In genomic region chr2:224952942-224953657, GRCh38 we compare ENCODE assay signal across 8 cellular contexts.
DNase-seq lines count a peak whose midpoint lies in the region; ATAC-seq and TF ChIP-seq lines count a peak whose summit lies in the region.

No MANE protein-coding gene starts in this region.

- H3K79me2 ChIP-seq in smooth muscle cell (ENCODE audit: low read depth), result no peaks in the 10 kb centered on the region

- H3K4me3 Mint-ChIP-seq in activated CD4-positive, alpha-beta T cell treated with anti-CD3 and anti-CD28 coated beads, Interleukin-2, amount 10 ng/mL, durations not matched to agents 24 days and 14 days, result peak overlapping the region; percentile 66
- peak overlapping the region; percentile 30 for H3K4me3 Mint-ChIP-seq in stimulated activated memory B cell treated with anti-CD40 and anti-IgM and Interleukin-4, amounts not matched to agents 10 μg/mL and 1 μg/mL and 100 μg/mL, for 72 hours

- H3K9me3 ChIP-seq in smooth muscle cell (replicated peaks; ENCODE audit: low read depth), result no peaks in the 10 kb centered on the region

- peaks cover 6% of the 10 kb centered on the region for H3K9me3 Mint-ChIP-seq in activated CD4-positive, alpha-beta T cell treated with anti-CD3 and anti-CD28 coated beads, Interleukin-2, amount 10 ng/mL, durations not matched to agents 24 days and 14 days
- peaks cover 8% of the 10 kb centered on the region for H3K9me3 Mint-ChIP-seq in stimulated activated memory B cell treated with anti-CD40 and anti-IgM and Interleukin-4, amounts not matched to agents 10 μg/mL and 1 μg/mL and 100 μg/mL, for 72 hours

- H3K27ac Mint-ChIP-seq in activated CD4-positive, alpha-beta T cell treated with anti-CD3 and anti-CD28 coated beads, Interleukin-2, amount 10 ng/mL, durations not matched to agents 24 days and 14 days, result peak overlapping the region; percentile 66
- H3K27ac Mint-ChIP-seq in stimulated activated memory B cell treated with anti-CD40 and anti-IgM and Interleukin-4, amounts not matched to agents 10 μg/mL and 1 μg/mL and 100 μg/mL, for 72 hours, result peak overlapping the region; percentile 87

- 87% methylated on average over 6 of the region's 6 CpGs for WGBS in smooth muscle cell (ENCODE audit: low lambda C conversion rate)

- H3K36me3 ChIP-seq in smooth muscle cell (ENCODE audit: low read depth), result no peaks in the 10 kb centered on the region

- peak; percentile 2 for DNase-seq in DMS53 treated with DMSO at 0.1 percent for 48 hours (lab: John Stamatoyannopoulos, UW; ENCODE audit: unreplicated experiment)
- DNase-seq in activated CD4-positive, alpha-beta T cell treated with anti-CD3 and anti-CD28 coated beads, Interleukin-2, amount 10 ng/mL, durations not matched to agents 24 days and 14 days, result peak; percentile 84
- no peak for DNase-seq in foreskin fibroblast
- DNase-seq in HCEC 1CT, result no peak
- no peak for DNase-seq in smooth muscle cell (lab: John Stamatoyannopoulos, UW; ENCODE audit: unreplicated experiment)

- H3K36me3 Mint-ChIP-seq in activated CD4-positive, alpha-beta T cell treated with anti-CD3 and anti-CD28 coated beads, Interleukin-2, amount 10 ng/mL, durations not matched to agents 24 days and 14 days (ENCODE audit: low read depth), result peaks cover 32% of the 10 kb centered on the region
- peaks cover 72% of the 10 kb centered on the region for H3K36me3 Mint-ChIP-seq in stimulated activated memory B cell treated with anti-CD40 and anti-IgM and Interleukin-4, amounts not matched to agents 10 μg/mL and 1 μg/mL and 100 μg/mL, for 72 hours

- H3K27me3 Mint-ChIP-seq in activated CD4-positive, alpha-beta T cell treated with anti-CD3 and anti-CD28 coated beads, Interleukin-2, amount 10 ng/mL, durations not matched to agents 24 days and 14 days, result no peaks in the 10 kb centered on the region
- H3K27me3 Mint-ChIP-seq in stimulated activated memory B cell treated with anti-CD40 and anti-IgM and Interleukin-4, amounts not matched to agents 10 μg/mL and 1 μg/mL and 100 μg/mL, for 72 hours, result no peaks in the 10 kb centered on the region

- H3K4me2 ChIP-seq in smooth muscle cell, result no peak overlapping the region

- H3F3A ChIP-seq in smooth muscle cell (ENCODE audit: low read depth), result no peaks in the 10 kb centered on the region

- TF ChIP-seq CTCF in foreskin fibroblast (IDR thresholded peaks at IDR 0.05; ENCODE audit: low read depth, low read length) (no peak), smooth muscle cell (IDR thresholded peaks at IDR 0.05; ENCODE audit: borderline replicate concordance, insufficient read depth, poor library complexity, severe bottlenecking) (no peak)

- no peaks in the 10 kb centered on the region for H4K20me1 ChIP-seq in smooth muscle cell (ENCODE audit: low read depth)

- ATAC-seq in GM19395 (IDR thresholded peaks at IDR 0.05; ENCODE audit: unreplicated experiment) (peak; percentile 56), HG03280 (IDR thresholded peaks at IDR 0.05; ENCODE audit: unreplicated experiment) (peak; percentile 53)
- peak; percentile 94 for ATAC-seq in stimulated activated memory B cell treated with anti-CD40 and anti-IgM and Interleukin-4, amounts not matched to agents 10 μg/mL and 1 μg/mL and 100 μg/mL, for 72 hours

- no peaks in the 10 kb centered on the region for H3K27me3 ChIP-seq in smooth muscle cell (ENCODE audit: low read depth)

- intact Hi-C loops in activated CD4-positive, alpha-beta T cell treated with anti-CD3 and anti-CD28 coated beads, Interleukin-2, amount 10 ng/mL, durations not matched to agents 24 days and 14 days (cut with micrococcal nuclease), result loop anchor here (1.0 to 2.0 kb wide), 3 partner anchors 9 to 50 kb away; no protein-coding TSS in a partner anchor

- H3K4me1 ChIP-seq in smooth muscle cell (ENCODE audit: low read depth), result peaks cover under 1% of the 10 kb centered on the region

- H3K4me3 ChIP-seq in foreskin fibroblast (ENCODE audit: low read depth in 1 of 2, low read length in 2 of 2) (no peak overlapping the region), smooth muscle cell (no peak overlapping the region)

- no peak overlapping the region for H3K27ac ChIP-seq in smooth muscle cell (ENCODE audit: low read depth)

- peaks cover 71% of the 10 kb centered on the region for H3K4me1 Mint-ChIP-seq in activated CD4-positive, alpha-beta T cell treated with anti-CD3 and anti-CD28 coated beads, Interleukin-2, amount 10 ng/mL, durations not matched to agents 24 days and 14 days
- H3K4me1 Mint-ChIP-seq in stimulated activated memory B cell treated with anti-CD40 and anti-IgM and Interleukin-4, amounts not matched to agents 10 μg/mL and 1 μg/mL and 100 μg/mL, for 72 hours, result peaks cover 88% of the 10 kb centered on the region

- H3K9ac ChIP-seq in smooth muscle cell (ENCODE audit: low read depth), result no peak overlapping the region

- no peak overlapping the region for H2AFZ ChIP-seq in smooth muscle cell (ENCODE audit: low read depth)

Comparison
In these comparisons a context has a peak if more than half of its experiments do, and no peak if none do; other contexts are left out.
1. DNase-seq: peak in DMS53 treated with DMSO at 0.1 percent for 48 hours (single experiment) and activated CD4-positive, alpha-beta T cell treated with anti-CD3 and anti-CD28 coated beads, Interleukin-2, amount 10 ng/mL, durations not matched to agents 24 days and 14 days (single experiment); none in foreskin fibroblast (0 of 2), HCEC 1CT (single experiment) and smooth muscle cell (single experiment).
2. Peak in every context shown above with its lines, with median percentiles within 50 percentile points of each other: ATAC-seq.